ENCODE assay signal across 18 cellular contexts in the genomic region with DNA sequence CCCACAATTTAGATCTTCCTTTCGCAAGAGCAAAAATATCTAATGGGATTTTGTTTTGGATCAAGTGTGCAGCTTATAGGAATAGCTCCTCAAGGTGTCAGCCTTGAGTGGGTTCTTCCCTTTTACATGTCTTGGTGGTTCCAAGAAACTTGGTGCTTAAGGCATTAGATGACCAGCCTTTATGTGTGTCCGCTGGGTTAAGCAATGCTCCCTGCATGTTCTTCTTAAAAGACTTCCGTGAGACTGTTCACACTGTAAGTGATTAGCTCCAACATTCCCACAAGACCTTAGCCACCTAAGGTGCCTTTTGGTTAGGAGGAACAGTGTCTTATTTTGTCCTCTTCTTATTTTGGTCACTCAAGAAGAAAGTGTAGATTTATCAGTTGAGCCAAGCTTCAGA. TPM values are rescaled to one million over a fixed set of nuclear protein-coding genes. Genes with fewer than 3 reads are reported as not detected.
"Had no signal": no experiment of that assay in that cellular context is flagged by ENCODE, and none has a peak within 500 bp of the region (broad histone marks: within the 10 kb centered on the region; RNA-seq: fewer than 3 reads in every experiment).

No MANE protein-coding gene starts in this region.

- H3K4me3 ChIP-seq: adrenal gland, ascending aorta, esophagus muscularis mucosa, left lung, thoracic aorta, vagina had no signal

- H3K27me3 ChIP-seq: adrenal gland, ascending aorta, left lung, vagina had no signal

- H3K36me3 ChIP-seq: adrenal gland, ascending aorta, esophagus muscularis mucosa, left lung, thoracic aorta, vagina had no signal

- H3K27ac ChIP-seq: adrenal gland, ascending aorta, esophagus muscularis mucosa, left lung, thoracic aorta, vagina, VCaP had no signal

- H3K9me3 ChIP-seq: adrenal gland, ascending aorta, esophagus muscularis mucosa, left lung, thoracic aorta, vagina had no signal

- H3K4me1 ChIP-seq: adrenal gland, ascending aorta, esophagus muscularis mucosa, left lung had no signal

- DNase-seq: activated CD4-positive, alpha-beta T cell treated with anti-CD3 and anti-CD28 coated beads for 1 hour; activated CD4-positive, alpha-beta T cell treated with anti-CD3 and anti-CD28 coated beads, Interleukin-2, amount 50 U/mL, for 1 hour; activated CD8-positive, alpha-beta T cell treated with anti-CD3 and anti-CD28 coated beads, Interleukin-2, amount 10 ng/mL, durations not matched to agents 7 days and 5 days; activated gamma-delta T cell treated with Interleukin-2 at 50 U/mL for 16 hours; adrenal gland; central memory CD4-positive, alpha-beta T cell; kidney glomerular epithelial cell; left lung; naive thymus-derived CD8-positive, alpha-beta T cell; retina; stimulated activated CD4-positive, alpha-beta T cell treated with anti-CD3 and anti-CD28 coated beads, Interleukin-2, amount 100 ng/mL, for 48 hours; stimulated activated naive CD4-positive, alpha-beta T cell had no signal

RNA-seq across cellular contexts. Expression of a gene that starts 44.3 kb away (rescaled TPM):
- total RNA-seq: activated CD8-positive, alpha-beta T cell treated with anti-CD3 and anti-CD28 coated beads, Interleukin-2, amount 10 ng/mL, durations not matched to agents 7 days and 5 days; activated T-helper 1 cell treated with anti-CD3 and anti-CD28 coated beads, Interleukin-12 subunit alpha, Interleukin-12 subunit beta, Interleukin-2, Interleukin-4 antibody, amounts not matched to agents 30 ng/mL and 10 ng/mL and 1 ng/mL, durations not matched to agents 14 hours and 24 hours and 36 hours; naive thymus-derived CD8-positive, alpha-beta T cell; vagina had no signal
